7 cellular contexts compared by ENCODE assay signal in the genomic region with DNA sequence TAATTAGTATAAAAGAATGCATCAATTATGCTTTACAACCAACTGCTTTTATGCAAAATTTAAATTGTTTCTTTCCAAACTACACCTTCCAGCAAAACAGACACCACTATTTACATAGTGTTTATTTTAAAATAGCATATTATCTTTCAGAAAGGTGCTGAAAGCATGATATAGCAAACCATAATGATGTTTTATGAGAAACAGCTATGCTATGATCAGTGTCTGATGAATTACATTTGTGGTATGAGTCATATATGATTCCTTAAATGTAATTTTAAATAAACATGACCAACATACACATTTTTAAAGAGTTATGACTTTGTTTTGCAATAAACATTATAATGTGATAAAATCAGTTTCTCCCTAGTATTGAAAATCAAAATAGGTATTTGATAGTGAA.
DNase-seq lines count a peak whose midpoint lies in the region; ATAC-seq, FAIRE-seq and TF ChIP-seq lines count a peak whose summit lies in the region.
"Not testable (repeated sequence)": the region's sequence is repeated elsewhere in the genome, so short reads cannot be mapped to it uniquely, and the experiment has no call there.

No MANE protein-coding gene starts in this region.

- peak; percentile 79 for ATAC-seq in PC-3

- not testable (repeated sequence) for H2AFZ ChIP-seq in PC-3 (ENCODE audit: low read length); keratinocyte (ENCODE audit: control insufficient read depth, low read length)

- H3K9me3 Mint-ChIP-seq in activated naive CD8-positive, alpha-beta T cell (ENCODE audit: low read depth); chondrocyte (ENCODE audit: low read depth): not testable (repeated sequence)

- H3K4me2 ChIP-seq in PC-3 (ENCODE audit: low read length); keratinocyte (ENCODE audit: control insufficient read depth, extremely low read depth, insufficient read depth, low read depth, low read length): not testable (repeated sequence)

- H3K4me1 ChIP-seq in PC-3 (ENCODE audit: insufficient read depth, low read length) = peaks cover 10% of the 10 kb centered on the region
- H3K4me1 ChIP-seq in keratinocyte (ENCODE audit: control insufficient read depth, extremely low read depth, insufficient read depth, low read length) = peaks cover 11% of the 10 kb centered on the region

- H3K27ac ChIP-seq in PC-3 (ENCODE audit: low read length) = 0 out of 2 replicates have a peak overlapping the region, but pooled peaks have one; percentile 1
- H3K27ac ChIP-seq in keratinocyte (ENCODE audit: control insufficient read depth, insufficient read depth, low read length) = not testable (repeated sequence)

- BruUV-seq in PC-3 (replicated peaks; lab: Mats Ljungman, UMichigan) = not testable (repeated sequence)

- TF ChIP-seq POLR2A in H54 (IDR thresholded peaks at IDR 0.05; ENCODE audit: low read depth, low read length) = not testable (repeated sequence)

- not testable (repeated sequence) for H3K9me3 ChIP-seq in PC-3 (ENCODE audit: low read length); keratinocyte (ENCODE audit: control insufficient read depth, low read depth, low read length)

- H3K4me3 ChIP-seq in PC-3 (ENCODE audit: low read length); epithelial cell of esophagus (ENCODE audit: low read length); keratinocyte (ENCODE audit: control insufficient read depth in 2 of 3, extremely low read depth in 1 of 3, insufficient read depth in 2 of 3, low read depth in 1 of 3, low read length in 3 of 3): not testable (repeated sequence)

- peak; percentile 11 for FAIRE-seq in H54 (lab: Jason Lieb, UNC)
- peak; percentile 23 for FAIRE-seq in keratinocyte (lab: Jason Lieb, UNC)

- not testable (repeated sequence) for H3K79me2 ChIP-seq in PC-3 (ENCODE audit: low read length); keratinocyte (ENCODE audit: control insufficient read depth, insufficient read depth, low read length)

- H3K9me1 ChIP-seq in keratinocyte (ENCODE audit: control insufficient read depth, extremely low read depth, insufficient read depth, low read length) = not testable (repeated sequence)

- H3K27me3 Mint-ChIP-seq in activated naive CD8-positive, alpha-beta T cell; chondrocyte (ENCODE audit: low read depth): not testable (repeated sequence)

- not testable (repeated sequence) for H3K4me3 Mint-ChIP-seq in activated naive CD8-positive, alpha-beta T cell; chondrocyte (ENCODE audit: unreplicated experiment)

- not testable (repeated sequence) for H3K9me2 ChIP-seq in PC-3 (replicated peaks; ENCODE audit: low read length)

- H3K27me3 ChIP-seq in PC-3 (ENCODE audit: low read length); keratinocyte (ENCODE audit: control insufficient read depth, extremely low read depth, insufficient read depth, low read length): not testable (repeated sequence)

- H3F3A ChIP-seq in PC-3 (ENCODE audit: low read length, unreplicated experiment) = not testable (repeated sequence)

- not testable (repeated sequence) for TF ChIP-seq CTCF in PC-3 (conservative IDR thresholded peaks at IDR 0.05; ENCODE audit: low read depth, low read length); chondrocyte (IDR thresholded peaks at IDR 0.05); epithelial cell of esophagus (IDR thresholded peaks at IDR 0.05; ENCODE audit: insufficient read depth, low read depth, low read length, missing control alignments); keratinocyte (optimal IDR thresholded peaks at IDR 0.05 in 1 of 3, IDR thresholded peaks at IDR 0.05 in 1 of 3, conservative IDR thresholded peaks at IDR 0.05 in 1 of 3; ENCODE audit: extremely low read depth in 1 of 3, insufficient read depth in 2 of 3, low read length in 3 of 3)

- peaks cover 18% of the 10 kb centered on the region; the same call in 1 of the 2 replicates for H3K36me3 ChIP-seq in PC-3 (ENCODE audit: low read depth, low read length)
- not testable (repeated sequence) for H3K36me3 ChIP-seq in keratinocyte (ENCODE audit: control insufficient read depth in 2 of 2, extremely low read depth in 1 of 2, insufficient read depth in 2 of 2, low read length in 2 of 2)

- POLR2A ChIA-PET in PC-3 (lab: Charles Lee; ENCODE audit: unreplicated experiment) = not testable (repeated sequence)

- not testable (repeated sequence) for H3K36me3 Mint-ChIP-seq in activated naive CD8-positive, alpha-beta T cell; chondrocyte (ENCODE audit: low read depth)

- intact Hi-C loops in PC-3 (cut with micrococcal nuclease) = not testable (repeated sequence)

- not testable (repeated sequence) for H4K20me1 ChIP-seq in PC-3 (ENCODE audit: low read length); keratinocyte (ENCODE audit: control insufficient read depth, extremely low read depth, insufficient read depth, low read length)

- H3K27ac Mint-ChIP-seq in activated naive CD8-positive, alpha-beta T cell = peak overlapping the region; percentile 34
- peak overlapping the region; percentile 78 for H3K27ac Mint-ChIP-seq in chondrocyte (ENCODE audit: unreplicated experiment)

- dilution Hi-C loops in keratinocyte (cut with MboI; ENCODE audit: extremely low pct_ligation_motif_present, low sequenced_read_pairs) = not testable (repeated sequence)

- peaks cover 20% of the 10 kb centered on the region for H3K4me1 Mint-ChIP-seq in activated naive CD8-positive, alpha-beta T cell (ENCODE audit: low read depth)
- peaks cover 21% of the 10 kb centered on the region for H3K4me1 Mint-ChIP-seq in chondrocyte (ENCODE audit: low read depth)

- CTCF ChIA-PET in PC-3 (lab: Charles Lee) = not testable (repeated sequence)

- not testable (repeated sequence) for H3K9ac ChIP-seq in PC-3 (ENCODE audit: low read length); keratinocyte (ENCODE audit: control insufficient read depth, extremely low read depth, insufficient read depth, low read length)

- DNase-seq in EH (ENCODE audit: low read depth) (peak; percentile 19), PC-3 (peak; percentile 32), epithelial cell of esophagus (ENCODE audit: low read depth) (peak; percentile 24)
- DNase-seq in H54 (ENCODE audit: insufficient read length, low spot score); chondrocyte (ENCODE audit: low spot score); keratinocyte (ENCODE audit: low read depth, low spot score): not testable (repeated sequence)
